Comparison of ENCODE assay signal across 1 cellular context in genomic region chr16:49382916-49383315, GRCh38.
TF ChIP-seq lines count a peak whose summit lies in the region.

No MANE protein-coding gene starts in this region.

TF ChIP-seq in Ishikawa, 13 proteins besides CTCF, POLR2A, EP300 and RAD21 (continued from another document):
- TF ChIP-seq REST (IDR thresholded peaks at IDR 0.05; ENCODE audit: low read depth) (no peak), NFIC (IDR thresholded peaks at IDR 0.05) (no peak), TCF12 (IDR thresholded peaks at IDR 0.05; ENCODE audit: low read depth) (no peak), TEAD4 (IDR thresholded peaks at IDR 0.05) (no peak), FOXM1 (IDR thresholded peaks at IDR 0.05; ENCODE audit: borderline replicate concordance, low read depth) (no peak)
